Comparison of ENCODE assay signal across 29 cellular contexts in genomic region chr15:66985653-66986052, GRCh38.
"Had no signal": no experiment of that assay in that cellular context is flagged by ENCODE, and none has a peak within 500 bp of the region (broad histone marks: within the 10 kb centered on the region; RNA-seq: fewer than 3 reads in every experiment).

No MANE protein-coding gene starts in this region.

- H3K27ac ChIP-seq: heart right ventricle, hepatocyte, left ventricle myocardium inferior, neural progenitor cell, neutrophil, ovary, right atrium auricular region, right lobe of liver, skin epidermis, stomach, testis, thyroid gland, transverse colon, upper lobe of left lung had no signal

- H3K27me3 ChIP-seq: heart right ventricle, hepatocyte, neural progenitor cell, neutrophil, ovary, right atrium auricular region, right lobe of liver, testis, thyroid gland, transverse colon, upper lobe of left lung had no signal

- H3K4me3 ChIP-seq: heart right ventricle, hepatocyte, left ventricle myocardium inferior, mucosa of descending colon, neural progenitor cell, ovary, right atrium auricular region, right lobe of liver, skin epidermis, stomach, testis, thyroid gland, transverse colon, upper lobe of left lung had no signal

- H3K9me3 ChIP-seq: mucosa of descending colon, neutrophil, ovary, right atrium auricular region, right lobe of liver, stomach, testis, thyroid gland, transverse colon had no signal

- H3K4me1 Mint-ChIP-seq: natural killer cell, nephron progenitor cell, neural progenitor cell had no signal

- H3K36me3 ChIP-seq: heart right ventricle, left ventricle myocardium inferior, neural progenitor cell, neutrophil, ovary, right atrium auricular region, right lobe of liver, stomach, thyroid gland, transverse colon, upper lobe of left lung had no signal

- DNase-seq: heart right ventricle; islet precursor cell; left ventricle myocardium inferior; midbrain; mucosa of descending colon; naive B cell; natural killer cell; nephron progenitor cell; occipital lobe; ovary; right lobe of liver; stimulated activated CD4-positive, alpha-beta T cell treated with anti-CD3 and anti-CD28 coated beads, Interleukin-12 subunit alpha, Interleukin-12 subunit beta, amount 100 ng/mL, for 4 hours; stimulated activated CD4-positive, alpha-beta T cell treated with anti-CD3 and anti-CD28 coated beads, Interleukin-15, amount 100 ng/mL, for 24 hours; stimulated activated CD4-positive, alpha-beta T cell treated with anti-CD3 and anti-CD28 coated beads, Interleukin-2, amount 100 ng/mL, for 24 hours; stimulated activated CD4-positive, alpha-beta T cell treated with anti-CD3 and anti-CD28 coated beads, Interleukin-4, amount 100 ng/mL, for 1 hour; stimulated activated naive B cell treated with anti-CD40 and anti-IgM and Interleukin-4, amounts not matched to agents 10 μg/mL and 1 μg/mL and 100 μg/mL, for 72 hours; stimulated activated naive CD8-positive, alpha-beta T cell treated with anti-CD3 and anti-CD28 coated beads, Interleukin-15, Interleukin-2, amounts not matched to agents 100 U/mL and 50 U/mL, for 24 hours; stomach; testis; thyroid gland; transverse colon; upper lobe of left lung had no signal

- H3K36me3 Mint-ChIP-seq: memory B cell, natural killer cell, neural progenitor cell had no signal

- H3K4me1 ChIP-seq: heart right ventricle, left ventricle myocardium inferior, neural progenitor cell, right atrium auricular region, right lobe of liver, stomach, testis, thyroid gland, transverse colon, upper lobe of left lung had no signal

- H3K27ac Mint-ChIP-seq: memory B cell; natural killer cell; nephron progenitor cell; neural progenitor cell; progenitor cell of endocrine pancreas; stimulated activated naive B cell treated with anti-CD40 and anti-IgM and Interleukin-4, amounts not matched to agents 10 μg/mL and 1 μg/mL and 100 μg/mL, for 72 hours had no signal

- ATAC-seq: heart right ventricle; mucosa of descending colon; natural killer cell; right lobe of liver; stimulated activated naive B cell treated with anti-CD40 and anti-IgM and Interleukin-4, amounts not matched to agents 10 μg/mL and 1 μg/mL and 100 μg/mL, for 72 hours; stimulated activated naive CD8-positive, alpha-beta T cell treated with anti-CD3 and anti-CD28 coated beads, Interleukin-15, Interleukin-2, amounts not matched to agents 100 U/mL and 50 U/mL, for 24 hours had no signal

- H3K4me3 Mint-ChIP-seq: memory B cell; naive B cell; natural killer cell; nephron progenitor cell; neural progenitor cell; stimulated activated naive B cell treated with anti-CD40 and anti-IgM and Interleukin-4, amounts not matched to agents 10 μg/mL and 1 μg/mL and 100 μg/mL, for 72 hours had no signal
